ENCODE assay signal across 14 cellular contexts in the genomic region with DNA sequence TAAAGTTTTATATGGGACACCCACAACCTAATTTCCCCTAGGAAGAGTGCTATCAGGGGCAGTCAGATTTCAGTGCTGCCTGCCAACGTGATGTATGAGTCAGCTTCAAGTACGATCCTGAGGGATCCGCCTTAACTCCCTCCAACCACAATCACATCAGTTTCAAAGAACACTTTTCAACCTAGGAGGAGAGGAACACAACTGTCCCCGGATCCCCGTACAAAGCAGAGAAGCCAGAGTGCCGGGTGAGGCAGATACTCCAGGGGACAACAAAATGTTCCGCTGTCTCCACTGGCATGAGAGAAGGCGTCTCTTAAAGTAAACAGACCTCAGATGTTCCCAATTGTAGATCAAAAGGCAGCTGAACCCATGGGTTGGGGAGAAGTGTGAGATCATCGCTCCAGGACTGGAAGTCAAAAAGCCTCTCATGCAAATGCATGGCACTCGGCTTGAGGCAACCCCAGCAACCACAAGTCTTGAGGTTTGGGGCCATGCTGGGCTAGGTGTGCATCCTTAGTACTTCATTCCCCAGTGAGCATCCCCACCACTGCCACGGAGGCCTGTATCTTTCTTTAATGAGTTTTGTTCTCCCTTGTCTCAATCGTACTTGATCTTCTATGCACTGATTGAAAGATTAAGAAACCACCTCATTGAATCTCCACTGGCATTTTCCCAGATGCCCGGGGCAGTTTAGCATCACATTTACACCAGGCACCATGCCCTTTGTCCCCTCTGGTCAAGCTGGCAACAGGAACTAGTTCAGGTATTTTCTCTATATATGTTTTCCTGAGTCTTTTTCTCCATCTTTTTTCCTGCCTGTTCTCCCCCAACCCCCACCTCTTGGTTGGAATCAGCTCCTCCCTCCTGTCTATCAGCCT.
DNase-seq lines count a peak whose midpoint lies in the region; ATAC-seq and TF ChIP-seq lines count a peak whose summit lies in the region.
"Had no signal": no experiment of that assay in that cellular context is flagged by ENCODE, and none has a peak within 500 bp of the region (broad histone marks: within the 10 kb centered on the region; RNA-seq: fewer than 3 reads in every experiment).

No MANE protein-coding gene starts in this region.

- no peak for TF ChIP-seq EP300 in stomach (IDR thresholded peaks at IDR 0.05)

- DNase-seq in EH (ENCODE audit: low read depth): peak; percentile 84
- DNase-seq in NCI-H2107 (lab: John Stamatoyannopoulos, UW): peak; percentile 5
- DNase-seq in dedifferentiated amniotic fluid mesenchymal stem cell (ENCODE audit: extremely low spot score): peak; percentile 64
- no peak for DNase-seq in omental fat pad (ENCODE audit: low spot score)
- DNase-seq in activated naive CD4-positive, alpha-beta T cell treated with anti-CD3 and anti-CD28 coated beads, Interleukin-2, amount 10 ng/mL, durations not matched to agents 7 days and 5 days: no peak
- DNase-seq in DMS153 (lab: John Stamatoyannopoulos, UW): no peak
- DNase-seq in stomach: no peak
- DNase-seq: activated T-cell treated with anti-CD3 and anti-CD28 coated beads, Interleukin-2, amount 50 U/mL, for 4 hours; effector CD4-positive, alpha-beta T cell; NCI-H526; ovary; T1000 had no signal

- peaks cover 9% of the 10 kb centered on the region for H3K27me3 Mint-ChIP-seq in activated naive CD4-positive, alpha-beta T cell treated with anti-CD3 and anti-CD28 coated beads, Interleukin-2, amount 10 ng/mL, durations not matched to agents 7 days and 5 days

- H3K36me3 ChIP-seq in stomach: no peaks in the 10 kb centered on the region
- H3K36me3 ChIP-seq: ovary had no signal

- ATAC-seq in omental fat pad (ENCODE audit: low FRiP score) (peak; percentile 82), HG03175 (IDR thresholded peaks at IDR 0.05; ENCODE audit: unreplicated experiment) (no peak)
- ATAC-seq: activated T-cell treated with anti-CD3 and anti-CD28 coated beads, Interleukin-2, amount 50 U/mL, for 4 hours had no signal

- TF ChIP-seq CTCF in omental fat pad (IDR thresholded peaks at IDR 0.05): no peak
- TF ChIP-seq CTCF in stomach (IDR thresholded peaks at IDR 0.05): no peak

- H3K4me1 Mint-ChIP-seq in activated naive CD4-positive, alpha-beta T cell treated with anti-CD3 and anti-CD28 coated beads, Interleukin-2, amount 10 ng/mL, durations not matched to agents 7 days and 5 days: no peaks in the 10 kb centered on the region

- no peaks in the 10 kb centered on the region for H3K4me1 ChIP-seq in stomach

- CTCF ChIA-PET in activated naive CD4-positive, alpha-beta T cell treated with anti-CD3 and anti-CD28 coated beads, Interleukin-2, amount 10 ng/mL, durations not matched to agents 7 days and 5 days (lab: Charles Lee): interaction anchor here (1.0 to 1.3 kb wide), 2 partner anchors 35 to 200 kb away, joined by 3 read pairs; no protein-coding TSS in a partner anchor

- no peak overlapping the region for H3K4me3 ChIP-seq in stomach
- H3K4me3 ChIP-seq: ovary had no signal

- H3K9me3 ChIP-seq in stomach: no peaks in the 10 kb centered on the region
- H3K9me3 ChIP-seq: ovary had no signal

- intact Hi-C loops in stomach (cut with DNase I; ENCODE audit: low total_unique reads): no loop called here

- H3K36me3 Mint-ChIP-seq in activated naive CD4-positive, alpha-beta T cell treated with anti-CD3 and anti-CD28 coated beads, Interleukin-2, amount 10 ng/mL, durations not matched to agents 7 days and 5 days: no peaks in the 10 kb centered on the region

- no peak overlapping the region for H3K4me3 Mint-ChIP-seq in activated naive CD4-positive, alpha-beta T cell treated with anti-CD3 and anti-CD28 coated beads, Interleukin-2, amount 10 ng/mL, durations not matched to agents 7 days and 5 days
- H3K4me3 Mint-ChIP-seq: activated T-cell treated with anti-CD3 and anti-CD28 coated beads, Interleukin-2, amount 50 U/mL, for 4 hours had no signal

- 40 to 51% (median 48%) methylated on average over 13 of the region's 13 CpGs for WGBS in stomach, 5 donors

- TF ChIP-seq POLR2A in stomach (IDR thresholded peaks at IDR 0.05): no peak

- H3K9me3 Mint-ChIP-seq in activated naive CD4-positive, alpha-beta T cell treated with anti-CD3 and anti-CD28 coated beads, Interleukin-2, amount 10 ng/mL, durations not matched to agents 7 days and 5 days: no peaks in the 10 kb centered on the region
- H3K9me3 Mint-ChIP-seq: activated T-cell treated with anti-CD3 and anti-CD28 coated beads, Interleukin-2, amount 50 U/mL, for 4 hours had no signal

- H3K27ac ChIP-seq in stomach: no peak overlapping the region
- H3K27ac ChIP-seq: KMS-11, ovary had no signal

- no peaks in the 10 kb centered on the region for H3K27me3 ChIP-seq in stomach
- H3K27me3 ChIP-seq: ovary had no signal

- no peak overlapping the region for H3K27ac Mint-ChIP-seq in activated naive CD4-positive, alpha-beta T cell treated with anti-CD3 and anti-CD28 coated beads, Interleukin-2, amount 10 ng/mL, durations not matched to agents 7 days and 5 days

Comparison
In these comparisons a context has a peak if more than half of its experiments do, and no peak if none do; other contexts are left out.
1. DNase-seq: peak in EH (single experiment), NCI-H2107 (single experiment) and dedifferentiated amniotic fluid mesenchymal stem cell (single experiment); none in omental fat pad (single experiment), activated naive CD4-positive, alpha-beta T cell treated with anti-CD3 and anti-CD28 coated beads, Interleukin-2, amount 10 ng/mL, durations not matched to agents 7 days and 5 days (single experiment), DMS153 (single experiment) and stomach (single experiment).